Comparison of ENCODE assay signal across 1 cellular context in the genomic region with DNA sequence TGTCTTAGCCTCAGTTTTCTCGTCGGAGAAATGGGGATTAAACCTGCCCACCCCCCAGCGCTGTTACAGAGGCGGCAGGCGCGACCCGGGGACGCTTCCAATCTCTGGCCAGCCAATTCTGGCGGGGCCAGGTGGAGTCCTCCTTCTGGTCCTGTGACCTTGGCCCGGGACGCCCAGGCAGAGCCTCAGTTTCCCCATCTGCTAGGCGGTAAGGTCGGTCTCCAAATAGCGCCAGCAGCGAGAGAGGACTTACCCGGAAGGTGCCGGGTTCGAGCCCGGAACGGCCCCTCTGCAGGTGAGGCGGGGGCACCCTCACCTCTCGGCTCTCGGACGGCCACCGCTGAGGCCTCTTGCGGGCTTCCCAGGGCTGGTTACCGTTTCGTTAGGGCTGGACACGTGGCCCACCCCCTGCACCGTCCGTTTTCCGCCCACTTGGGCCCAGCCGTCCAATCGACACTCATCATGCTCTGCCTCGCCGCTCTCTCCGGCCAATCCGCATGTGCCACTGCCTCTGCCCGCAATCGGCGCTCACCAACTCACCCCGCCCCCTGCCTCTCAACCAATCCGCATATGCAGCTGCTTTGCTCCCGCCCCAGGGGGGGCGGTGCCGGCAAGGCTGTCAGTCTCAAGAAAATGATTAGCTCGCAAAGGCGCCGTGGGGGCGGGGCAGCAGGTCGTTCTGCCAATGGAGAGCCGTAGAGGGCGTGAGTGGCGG.
TF ChIP-seq lines count a peak whose summit lies in the region.

A gene with protein sequence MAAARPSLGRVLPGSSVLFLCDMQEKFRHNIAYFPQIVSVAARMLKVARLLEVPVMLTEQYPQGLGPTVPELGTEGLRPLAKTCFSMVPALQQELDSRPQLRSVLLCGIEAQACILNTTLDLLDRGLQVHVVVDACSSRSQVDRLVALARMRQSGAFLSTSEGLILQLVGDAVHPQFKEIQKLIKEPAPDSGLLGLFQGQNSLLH (minus strand): TSS at position 384 of the 715 bp plus-strand sequence. CDS start 5,156 bp downstream, outside the sequence.

TF ChIP-seq in HepG2, 621 proteins besides CTCF, POLR2A, EP300 and RAD21 (continued from another document):
- TF ChIP-seq, protein P1, sequence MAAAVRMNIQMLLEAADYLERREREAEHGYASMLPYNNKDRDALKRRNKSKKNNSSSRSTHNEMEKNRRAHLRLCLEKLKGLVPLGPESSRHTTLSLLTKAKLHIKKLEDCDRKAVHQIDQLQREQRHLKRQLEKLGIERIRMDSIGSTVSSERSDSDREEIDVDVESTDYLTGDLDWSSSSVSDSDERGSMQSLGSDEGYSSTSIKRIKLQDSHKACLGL (CRISPR knock-in tag; IDR thresholded peaks at IDR 0.05), result peak; percentile 88; the same call in 1 of the 2 replicates
- TF ChIP-seq TEF (CRISPR knock-in tag; IDR thresholded peaks at IDR 0.05) (no peak), ZFX (CRISPR knock-in tag; IDR thresholded peaks at IDR 0.05; ENCODE audit: low read depth) (peak; percentile 84; the same call in 1 of the 2 replicates), ZMYM4 (CRISPR knock-in tag; IDR thresholded peaks at IDR 0.05) (peak; percentile 74), RFX5 (IDR thresholded peaks at IDR 0.05; ENCODE audit: low read depth, low read length) (peak; percentile 58), ESRRA (CRISPR knock-in tag; IDR thresholded peaks at IDR 0.05; ENCODE audit: low read depth) (peak; percentile 100), NBN (conservative IDR thresholded peaks at IDR 0.05) (no peak; the same call in 1 of the 2 replicates), MIXL1 (CRISPR knock-in tag; IDR thresholded peaks at IDR 0.05) (peak; percentile 24; the same call in 1 of the 2 replicates), HOXA5 (CRISPR knock-in tag; IDR thresholded peaks at IDR 0.05) (0 out of 2 replicates have a peak, but pooled peaks have one; percentile 45), ZNF816 (CRISPR knock-in tag; IDR thresholded peaks at IDR 0.05; ENCODE audit: borderline replicate concordance) (peak; percentile 84; the same call in 1 of the 2 replicates), DPF2 (CRISPR knock-in tag; IDR thresholded peaks at IDR 0.05; ENCODE audit: borderline replicate concordance, low read depth) (no peak), FOXJ3 (CRISPR knock-in tag; IDR thresholded peaks at IDR 0.05; ENCODE audit: borderline replicate concordance) (peak; percentile 52), MATR3 (CRISPR knock-in tag; IDR thresholded peaks at IDR 0.05) (no peak), ARID5B (CRISPR knock-in tag; IDR thresholded peaks at IDR 0.05) (no peak; the same call in 1 of the 2 replicates), ZBTB7B (CRISPR knock-in tag; IDR thresholded peaks at IDR 0.05) (0 out of 2 replicates have a peak, but pooled peaks have one; percentile 13)
- TF ChIP-seq, protein P2, sequence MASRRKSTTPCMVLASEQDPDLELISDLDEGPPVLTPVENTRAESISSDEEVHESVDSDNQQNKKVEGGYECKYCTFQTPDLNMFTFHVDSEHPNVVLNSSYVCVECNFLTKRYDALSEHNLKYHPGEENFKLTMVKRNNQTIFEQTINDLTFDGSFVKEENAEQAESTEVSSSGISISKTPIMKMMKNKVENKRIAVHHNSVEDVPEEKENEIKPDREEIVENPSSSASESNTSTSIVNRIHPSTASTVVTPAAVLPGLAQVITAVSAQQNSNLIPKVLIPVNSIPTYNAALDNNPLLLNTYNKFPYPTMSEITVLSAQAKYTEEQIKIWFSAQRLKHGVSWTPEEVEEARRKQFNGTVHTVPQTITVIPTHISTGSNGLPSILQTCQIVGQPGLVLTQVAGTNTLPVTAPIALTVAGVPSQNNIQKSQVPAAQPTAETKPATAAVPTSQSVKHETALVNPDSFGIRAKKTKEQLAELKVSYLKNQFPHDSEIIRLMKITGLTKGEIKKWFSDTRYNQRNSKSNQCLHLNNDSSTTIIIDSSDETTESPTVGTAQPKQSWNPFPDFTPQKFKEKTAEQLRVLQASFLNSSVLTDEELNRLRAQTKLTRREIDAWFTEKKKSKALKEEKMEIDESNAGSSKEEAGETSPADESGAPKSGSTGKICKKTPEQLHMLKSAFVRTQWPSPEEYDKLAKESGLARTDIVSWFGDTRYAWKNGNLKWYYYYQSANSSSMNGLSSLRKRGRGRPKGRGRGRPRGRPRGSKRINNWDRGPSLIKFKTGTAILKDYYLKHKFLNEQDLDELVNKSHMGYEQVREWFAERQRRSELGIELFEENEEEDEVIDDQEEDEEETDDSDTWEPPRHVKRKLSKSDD (CRISPR knock-in tag; IDR thresholded peaks at IDR 0.05; ENCODE audit: low read depth), result no peak
- TF ChIP-seq, protein P3, sequence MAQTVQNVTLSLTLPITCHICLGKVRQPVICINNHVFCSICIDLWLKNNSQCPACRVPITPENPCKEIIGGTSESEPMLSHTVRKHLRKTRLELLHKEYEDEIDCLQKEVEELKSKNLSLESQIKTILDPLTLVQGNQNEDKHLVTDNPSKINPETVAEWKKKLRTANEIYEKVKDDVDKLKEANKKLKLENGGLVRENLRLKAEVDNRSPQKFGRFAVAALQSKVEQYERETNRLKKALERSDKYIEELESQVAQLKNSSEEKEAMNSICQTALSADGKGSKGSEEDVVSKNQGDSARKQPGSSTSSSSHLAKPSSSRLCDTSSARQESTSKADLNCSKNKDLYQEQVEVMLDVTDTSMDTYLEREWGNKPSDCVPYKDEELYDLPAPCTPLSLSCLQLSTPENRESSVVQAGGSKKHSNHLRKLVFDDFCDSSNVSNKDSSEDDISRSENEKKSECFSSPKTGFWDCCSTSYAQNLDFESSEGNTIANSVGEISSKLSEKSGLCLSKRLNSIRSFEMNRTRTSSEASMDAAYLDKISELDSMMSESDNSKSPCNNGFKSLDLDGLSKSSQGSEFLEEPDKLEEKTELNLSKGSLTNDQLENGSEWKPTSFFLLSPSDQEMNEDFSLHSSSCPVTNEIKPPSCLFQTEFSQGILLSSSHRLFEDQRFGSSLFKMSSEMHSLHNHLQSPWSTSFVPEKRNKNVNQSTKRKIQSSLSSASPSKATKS (CRISPR knock-in tag; IDR thresholded peaks at IDR 0.05), result no peak
- TF ChIP-seq, protein P4, sequence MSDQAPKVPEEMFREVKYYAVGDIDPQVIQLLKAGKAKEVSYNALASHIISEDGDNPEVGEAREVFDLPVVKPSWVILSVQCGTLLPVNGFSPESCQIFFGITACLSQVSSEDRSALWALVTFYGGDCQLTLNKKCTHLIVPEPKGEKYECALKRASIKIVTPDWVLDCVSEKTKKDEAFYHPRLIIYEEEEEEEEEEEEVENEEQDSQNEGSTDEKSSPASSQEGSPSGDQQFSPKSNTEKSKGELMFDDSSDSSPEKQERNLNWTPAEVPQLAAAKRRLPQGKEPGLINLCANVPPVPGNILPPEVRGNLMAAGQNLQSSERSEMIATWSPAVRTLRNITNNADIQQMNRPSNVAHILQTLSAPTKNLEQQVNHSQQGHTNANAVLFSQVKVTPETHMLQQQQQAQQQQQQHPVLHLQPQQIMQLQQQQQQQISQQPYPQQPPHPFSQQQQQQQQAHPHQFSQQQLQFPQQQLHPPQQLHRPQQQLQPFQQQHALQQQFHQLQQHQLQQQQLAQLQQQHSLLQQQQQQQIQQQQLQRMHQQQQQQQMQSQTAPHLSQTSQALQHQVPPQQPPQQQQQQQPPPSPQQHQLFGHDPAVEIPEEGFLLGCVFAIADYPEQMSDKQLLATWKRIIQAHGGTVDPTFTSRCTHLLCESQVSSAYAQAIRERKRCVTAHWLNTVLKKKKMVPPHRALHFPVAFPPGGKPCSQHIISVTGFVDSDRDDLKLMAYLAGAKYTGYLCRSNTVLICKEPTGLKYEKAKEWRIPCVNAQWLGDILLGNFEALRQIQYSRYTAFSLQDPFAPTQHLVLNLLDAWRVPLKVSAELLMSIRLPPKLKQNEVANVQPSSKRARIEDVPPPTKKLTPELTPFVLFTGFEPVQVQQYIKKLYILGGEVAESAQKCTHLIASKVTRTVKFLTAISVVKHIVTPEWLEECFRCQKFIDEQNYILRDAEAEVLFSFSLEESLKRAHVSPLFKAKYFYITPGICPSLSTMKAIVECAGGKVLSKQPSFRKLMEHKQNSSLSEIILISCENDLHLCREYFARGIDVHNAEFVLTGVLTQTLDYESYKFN (CRISPR knock-in tag; conservative IDR thresholded peaks at IDR 0.05), result peak; percentile 72; the same call in 1 of the 2 replicates
